Comparison of ENCODE assay signal across 15 cellular contexts in genomic region chr10:70163448-70163847, GRCh38. TPM values are rescaled to one million over a fixed set of nuclear protein-coding genes. Genes with fewer than 3 reads are reported as not detected.
A peak's percentile ranks its signal among the peaks of the same experiment; 100 is the strongest.
DNase-seq lines count a peak whose midpoint lies in the region; ATAC-seq, FAIRE-seq and TF ChIP-seq lines count a peak whose summit lies in the region.
"Had no signal": no experiment of that assay in that cellular context is flagged by ENCODE, and none has a peak within 500 bp of the region (broad histone marks: within the 10 kb centered on the region; RNA-seq: fewer than 3 reads in every experiment).

No MANE protein-coding gene starts in this region.

- H3K4me3 ChIP-seq in adipocyte (ENCODE audit: low read length), result peak overlapping the region; percentile 61
- H3K4me3 ChIP-seq: upper lobe of left lung had no signal

- no peak for TF ChIP-seq POLR2A in H54 (IDR thresholded peaks at IDR 0.05; ENCODE audit: low read depth, low read length)

- CTCF ChIA-PET in activated CD4-positive, alpha-beta T cell treated with anti-CD3 and anti-CD28 coated beads, Interleukin-2, amount 10 ng/mL, durations not matched to agents 7 days and 5 days (lab: Charles Lee), result interaction anchor here (0.7 to 3.5 kb wide), 2 partner anchors 17 to 28 kb away, joined by 4 to 20 read pairs; partner anchors contain the start of gene TYSND1

- peaks cover 73% of the 10 kb centered on the region for H3K4me1 Mint-ChIP-seq in activated CD4-positive, alpha-beta T cell treated with anti-CD3 and anti-CD28 coated beads, Interleukin-2, amount 10 ng/mL, durations not matched to agents 7 days and 5 days

- peak overlapping the region; percentile 88 for H3K27ac Mint-ChIP-seq in activated CD4-positive, alpha-beta T cell treated with anti-CD3 and anti-CD28 coated beads, Interleukin-2, amount 10 ng/mL, durations not matched to agents 7 days and 5 days
- H3K27ac Mint-ChIP-seq: activated B cell treated with CpG ODN at 0.5 μM for 24 hours had no signal

- POLR2A ChIA-PET in activated CD4-positive, alpha-beta T cell treated with anti-CD3 and anti-CD28 coated beads, Interleukin-2, amount 10 ng/mL, durations not matched to agents 7 days and 5 days (lab: Charles Lee), result no interaction called here

- H3K9me3 Mint-ChIP-seq in activated CD4-positive, alpha-beta T cell treated with anti-CD3 and anti-CD28 coated beads, Interleukin-2, amount 10 ng/mL, durations not matched to agents 7 days and 5 days, result no peaks in the 10 kb centered on the region
- H3K9me3 Mint-ChIP-seq: activated B cell treated with CpG ODN at 0.5 μM for 24 hours, brain had no signal

- peak overlapping the region; percentile 51 for H3K4me3 Mint-ChIP-seq in activated CD4-positive, alpha-beta T cell treated with anti-CD3 and anti-CD28 coated beads, Interleukin-2, amount 10 ng/mL, durations not matched to agents 7 days and 5 days
- H3K4me3 Mint-ChIP-seq: activated B cell treated with CpG ODN at 0.5 μM for 24 hours had no signal

- H3K27me3 Mint-ChIP-seq in activated CD4-positive, alpha-beta T cell treated with anti-CD3 and anti-CD28 coated beads, Interleukin-2, amount 10 ng/mL, durations not matched to agents 7 days and 5 days, result no peaks in the 10 kb centered on the region
- H3K27me3 Mint-ChIP-seq: activated B cell treated with CpG ODN at 0.5 μM for 24 hours, brain had no signal

- H3K9ac ChIP-seq in adipocyte (ENCODE audit: low read length), result no peak overlapping the region

- no peak for DNase-seq in activated CD4-positive, alpha-beta T cell treated with anti-CD3 and anti-CD28 coated beads, Interleukin-2, amount 10 ng/mL, durations not matched to agents 7 days and 5 days
- DNase-seq in activated CD4-positive, alpha-beta T cell treated with anti-CD3 and anti-CD28 coated beads for 4 hours, result no peak
- DNase-seq in H54 (ENCODE audit: insufficient read length, low spot score) (no peak), adipocyte (ENCODE audit: low read depth) (no peak), glomerular visceral epithelial cell (ENCODE audit: extremely low spot score) (no peak), KG1 (lab: John Stamatoyannopoulos, UW) (no peak)
- DNase-seq in stimulated activated CD8-positive, alpha-beta memory T cell treated with anti-CD3 and anti-CD28 coated beads, Interleukin-4, amount 100 ng/mL, for 48 hours, result peak; percentile 56
- DNase-seq: activated B cell treated with CpG ODN at 0.5 μM for 24 hours, NCI-H146, NCI-H2227 treated with DMSO at 0.1 percent for 48 hours, posterior cingulate gyrus, upper lobe of left lung had no signal

- peaks cover 88% of the 10 kb centered on the region for H3K4me1 ChIP-seq in adipocyte (ENCODE audit: control insufficient read depth, insufficient read depth, low read length)

- H3K36me3 ChIP-seq in adipocyte (ENCODE audit: control insufficient read depth, insufficient read depth, low read length, severe bottlenecking), result peaks cover 83% of the 10 kb centered on the region

- FAIRE-seq in H54 (lab: Jason Lieb, UNC), result peak; percentile 55
- FAIRE-seq: H1 had no signal

- H3K9me3 ChIP-seq in adipocyte (ENCODE audit: control insufficient read depth, low read length), result no peaks in the 10 kb centered on the region
- H3K9me3 ChIP-seq: upper lobe of left lung had no signal

- H3K36me3 Mint-ChIP-seq in activated CD4-positive, alpha-beta T cell treated with anti-CD3 and anti-CD28 coated beads, Interleukin-2, amount 10 ng/mL, durations not matched to agents 7 days and 5 days (ENCODE audit: low read depth), result peaks cover 54% of the 10 kb centered on the region

- no peaks in the 10 kb centered on the region for H3K27me3 ChIP-seq in adipocyte (replicated peaks; ENCODE audit: control insufficient read depth, insufficient read depth, low read length)
- H3K27me3 ChIP-seq: upper lobe of left lung had no signal

- no peak for ATAC-seq in HG02884 (IDR thresholded peaks at IDR 0.05; ENCODE audit: unreplicated experiment)

RNA-seq across cellular contexts. Expression of gene SAR1A, which starts 6.9 kb away (rescaled TPM):
- total RNA-seq in activated CD4-positive, alpha-beta T cell treated with anti-CD3 and anti-CD28 coated beads, Interleukin-2, amount 10 ng/mL, durations not matched to agents 7 days and 5 days, result 100 to 1,000 TPM; 102 to 119 TPM

RNA-seq across cellular contexts. Expression of gene TYSND1, which starts 16.9 kb away (rescaled TPM):
- total RNA-seq in activated CD4-positive, alpha-beta T cell treated with anti-CD3 and anti-CD28 coated beads, Interleukin-2, amount 10 ng/mL, durations not matched to agents 7 days and 5 days, result 10 to 100 TPM; 11.6 to 14.3 TPM

RNA-seq across cellular contexts. Expression of gene AIFM2, which starts 30.8 kb away (rescaled TPM):
- 1 to 10 TPM; 2.5 to 3.3 TPM for total RNA-seq in activated CD4-positive, alpha-beta T cell treated with anti-CD3 and anti-CD28 coated beads, Interleukin-2, amount 10 ng/mL, durations not matched to agents 7 days and 5 days
